In the genomic region with DNA sequence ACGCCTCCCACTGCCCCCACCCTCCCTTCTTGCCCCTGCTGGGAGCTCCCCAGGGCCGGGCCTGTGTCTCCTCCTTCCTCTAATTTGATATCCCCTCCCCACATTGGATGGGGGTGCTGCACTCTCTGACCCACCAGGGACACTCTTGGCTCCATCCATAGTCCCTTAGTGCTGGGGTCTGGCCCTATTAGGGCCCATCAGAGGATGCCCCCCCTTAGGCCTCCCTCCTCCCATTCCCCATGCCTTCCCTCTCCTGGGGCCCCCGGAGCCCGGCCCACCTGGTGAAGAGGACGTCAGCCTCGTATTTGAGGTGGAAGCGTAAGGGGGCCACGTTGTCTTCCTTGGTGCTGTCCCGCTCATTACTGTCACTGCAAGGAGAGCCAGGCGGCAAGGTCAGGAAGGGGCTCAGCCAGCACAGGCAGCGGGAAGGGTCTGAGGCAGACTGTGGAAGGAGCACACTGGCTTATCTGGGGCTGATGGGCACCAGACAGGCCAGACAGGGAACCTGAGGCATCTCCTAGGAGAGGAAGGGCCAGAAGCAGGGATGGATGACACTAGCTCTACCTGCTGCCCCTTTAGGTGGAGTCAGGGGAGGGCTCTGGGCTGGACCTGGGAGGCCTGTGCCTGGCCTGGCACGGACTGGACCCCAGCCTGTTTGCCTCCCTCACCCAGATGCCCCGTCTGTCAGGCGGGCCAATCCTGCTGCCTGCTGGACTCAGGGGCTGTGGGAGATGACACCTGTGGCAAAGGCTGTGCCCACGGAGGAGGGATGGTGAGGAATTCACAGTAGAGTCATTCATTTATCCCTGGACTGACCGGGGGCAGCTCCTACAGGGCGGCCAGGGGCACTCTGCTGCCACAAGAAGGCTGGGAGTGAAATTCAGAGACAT, we compare ENCODE assay signal across 1 cellular context.
TF ChIP-seq lines count a peak whose summit lies in the region.

No MANE protein-coding gene starts in this region.

TF ChIP-seq in H1, 55 proteins besides CTCF, POLR2A, EP300 and RAD21:
- TF ChIP-seq SP4 (IDR thresholded peaks at IDR 0.05; ENCODE audit: low read length) = no peak
- TF ChIP-seq TEAD4 (IDR thresholded peaks at IDR 0.05; ENCODE audit: low read depth, low read length) = no peak
- TF ChIP-seq SP2 (IDR thresholded peaks at IDR 0.05; ENCODE audit: low read length) = no peak
- TF ChIP-seq YY1 (IDR thresholded peaks at IDR 0.05; ENCODE audit: low read depth, low read length) = no peak
- TF ChIP-seq, protein P1, sequence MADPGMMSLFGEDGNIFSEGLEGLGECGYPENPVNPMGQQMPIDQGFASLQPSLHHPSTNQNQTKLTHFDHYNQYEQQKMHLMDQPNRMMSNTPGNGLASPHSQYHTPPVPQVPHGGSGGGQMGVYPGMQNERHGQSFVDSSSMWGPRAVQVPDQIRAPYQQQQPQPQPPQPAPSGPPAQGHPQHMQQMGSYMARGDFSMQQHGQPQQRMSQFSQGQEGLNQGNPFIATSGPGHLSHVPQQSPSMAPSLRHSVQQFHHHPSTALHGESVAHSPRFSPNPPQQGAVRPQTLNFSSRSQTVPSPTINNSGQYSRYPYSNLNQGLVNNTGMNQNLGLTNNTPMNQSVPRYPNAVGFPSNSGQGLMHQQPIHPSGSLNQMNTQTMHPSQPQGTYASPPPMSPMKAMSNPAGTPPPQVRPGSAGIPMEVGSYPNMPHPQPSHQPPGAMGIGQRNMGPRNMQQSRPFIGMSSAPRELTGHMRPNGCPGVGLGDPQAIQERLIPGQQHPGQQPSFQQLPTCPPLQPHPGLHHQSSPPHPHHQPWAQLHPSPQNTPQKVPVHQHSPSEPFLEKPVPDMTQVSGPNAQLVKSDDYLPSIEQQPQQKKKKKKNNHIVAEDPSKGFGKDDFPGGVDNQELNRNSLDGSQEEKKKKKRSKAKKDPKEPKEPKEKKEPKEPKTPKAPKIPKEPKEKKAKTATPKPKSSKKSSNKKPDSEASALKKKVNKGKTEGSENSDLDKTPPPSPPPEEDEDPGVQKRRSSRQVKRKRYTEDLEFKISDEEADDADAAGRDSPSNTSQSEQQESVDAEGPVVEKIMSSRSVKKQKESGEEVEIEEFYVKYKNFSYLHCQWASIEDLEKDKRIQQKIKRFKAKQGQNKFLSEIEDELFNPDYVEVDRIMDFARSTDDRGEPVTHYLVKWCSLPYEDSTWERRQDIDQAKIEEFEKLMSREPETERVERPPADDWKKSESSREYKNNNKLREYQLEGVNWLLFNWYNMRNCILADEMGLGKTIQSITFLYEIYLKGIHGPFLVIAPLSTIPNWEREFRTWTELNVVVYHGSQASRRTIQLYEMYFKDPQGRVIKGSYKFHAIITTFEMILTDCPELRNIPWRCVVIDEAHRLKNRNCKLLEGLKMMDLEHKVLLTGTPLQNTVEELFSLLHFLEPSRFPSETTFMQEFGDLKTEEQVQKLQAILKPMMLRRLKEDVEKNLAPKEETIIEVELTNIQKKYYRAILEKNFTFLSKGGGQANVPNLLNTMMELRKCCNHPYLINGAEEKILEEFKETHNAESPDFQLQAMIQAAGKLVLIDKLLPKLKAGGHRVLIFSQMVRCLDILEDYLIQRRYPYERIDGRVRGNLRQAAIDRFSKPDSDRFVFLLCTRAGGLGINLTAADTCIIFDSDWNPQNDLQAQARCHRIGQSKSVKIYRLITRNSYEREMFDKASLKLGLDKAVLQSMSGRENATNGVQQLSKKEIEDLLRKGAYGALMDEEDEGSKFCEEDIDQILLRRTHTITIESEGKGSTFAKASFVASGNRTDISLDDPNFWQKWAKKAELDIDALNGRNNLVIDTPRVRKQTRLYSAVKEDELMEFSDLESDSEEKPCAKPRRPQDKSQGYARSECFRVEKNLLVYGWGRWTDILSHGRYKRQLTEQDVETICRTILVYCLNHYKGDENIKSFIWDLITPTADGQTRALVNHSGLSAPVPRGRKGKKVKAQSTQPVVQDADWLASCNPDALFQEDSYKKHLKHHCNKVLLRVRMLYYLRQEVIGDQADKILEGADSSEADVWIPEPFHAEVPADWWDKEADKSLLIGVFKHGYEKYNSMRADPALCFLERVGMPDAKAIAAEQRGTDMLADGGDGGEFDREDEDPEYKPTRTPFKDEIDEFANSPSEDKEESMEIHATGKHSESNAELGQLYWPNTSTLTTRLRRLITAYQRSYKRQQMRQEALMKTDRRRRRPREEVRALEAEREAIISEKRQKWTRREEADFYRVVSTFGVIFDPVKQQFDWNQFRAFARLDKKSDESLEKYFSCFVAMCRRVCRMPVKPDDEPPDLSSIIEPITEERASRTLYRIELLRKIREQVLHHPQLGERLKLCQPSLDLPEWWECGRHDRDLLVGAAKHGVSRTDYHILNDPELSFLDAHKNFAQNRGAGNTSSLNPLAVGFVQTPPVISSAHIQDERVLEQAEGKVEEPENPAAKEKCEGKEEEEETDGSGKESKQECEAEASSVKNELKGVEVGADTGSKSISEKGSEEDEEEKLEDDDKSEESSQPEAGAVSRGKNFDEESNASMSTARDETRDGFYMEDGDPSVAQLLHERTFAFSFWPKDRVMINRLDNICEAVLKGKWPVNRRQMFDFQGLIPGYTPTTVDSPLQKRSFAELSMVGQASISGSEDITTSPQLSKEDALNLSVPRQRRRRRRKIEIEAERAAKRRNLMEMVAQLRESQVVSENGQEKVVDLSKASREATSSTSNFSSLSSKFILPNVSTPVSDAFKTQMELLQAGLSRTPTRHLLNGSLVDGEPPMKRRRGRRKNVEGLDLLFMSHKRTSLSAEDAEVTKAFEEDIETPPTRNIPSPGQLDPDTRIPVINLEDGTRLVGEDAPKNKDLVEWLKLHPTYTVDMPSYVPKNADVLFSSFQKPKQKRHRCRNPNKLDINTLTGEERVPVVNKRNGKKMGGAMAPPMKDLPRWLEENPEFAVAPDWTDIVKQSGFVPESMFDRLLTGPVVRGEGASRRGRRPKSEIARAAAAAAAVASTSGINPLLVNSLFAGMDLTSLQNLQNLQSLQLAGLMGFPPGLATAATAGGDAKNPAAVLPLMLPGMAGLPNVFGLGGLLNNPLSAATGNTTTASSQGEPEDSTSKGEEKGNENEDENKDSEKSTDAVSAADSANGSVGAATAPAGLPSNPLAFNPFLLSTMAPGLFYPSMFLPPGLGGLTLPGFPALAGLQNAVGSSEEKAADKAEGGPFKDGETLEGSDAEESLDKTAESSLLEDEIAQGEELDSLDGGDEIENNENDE (IDR thresholded peaks at IDR 0.05; ENCODE audit: insufficient replicate concordance, low read length) = no peak
- no peak for TF ChIP-seq NRF1 (IDR thresholded peaks at IDR 0.05; ENCODE audit: low read depth, low read length)
- no peak for TF ChIP-seq RXRA (IDR thresholded peaks at IDR 0.05; ENCODE audit: insufficient read depth, low read depth, low read length)
- no peak for TF ChIP-seq E2F6 (IDR thresholded peaks at IDR 0.05)
- TF ChIP-seq GTF2F1 (IDR thresholded peaks at IDR 0.05; ENCODE audit: borderline replicate concordance, low read depth, low read length) = no peak
